Comparison of ENCODE assay signal across 19 cellular contexts in genomic region chr1:68294354-68295066, GRCh38.
A peak's percentile ranks its signal among the peaks of the same experiment; 100 is the strongest.
DNase-seq lines count a peak whose midpoint lies in the region; ATAC-seq and TF ChIP-seq lines count a peak whose summit lies in the region.
"Had no signal": no experiment of that assay in that cellular context is flagged by ENCODE, and none has a peak within 500 bp of the region (broad histone marks: within the 10 kb centered on the region; RNA-seq: fewer than 3 reads in every experiment).

No MANE protein-coding gene starts in this region.

- H3K9me3 ChIP-seq in GM23248 (ENCODE audit: low read depth), result no peaks in the 10 kb centered on the region
- no peaks in the 10 kb centered on the region for H3K9me3 ChIP-seq in iPS-15b (ENCODE audit: control insufficient read depth, insufficient read depth, low read length)
- no peaks in the 10 kb centered on the region for H3K9me3 ChIP-seq in neural progenitor cell (ENCODE audit: low read depth)
- H3K9me3 ChIP-seq: pancreas, suprapubic skin had no signal

- H3K79me2 ChIP-seq in GM23248 (ENCODE audit: insufficient read depth) (no peaks in the 10 kb centered on the region), neural progenitor cell (ENCODE audit: low read depth) (no peaks in the 10 kb centered on the region)

- peak overlapping the region; percentile 53; the same call in 1 of the 2 replicates for H3K27ac ChIP-seq in GM23248
- H3K27ac ChIP-seq in neural progenitor cell, result peak overlapping the region; percentile 92
- H3K27ac ChIP-seq: pancreas, suprapubic skin had no signal

- TF ChIP-seq CTCF in brain (conservative IDR thresholded peaks at IDR 0.05) (no peak), neural progenitor cell (IDR thresholded peaks at IDR 0.05) (no peak), GM20000 (IDR thresholded peaks at IDR 0.05; ENCODE audit: extremely low read depth, missing control alignments) (no peak)

- H4K20me1 ChIP-seq in GM23248 (ENCODE audit: insufficient read depth), result no peaks in the 10 kb centered on the region
- no peaks in the 10 kb centered on the region for H4K20me1 ChIP-seq in neural progenitor cell (ENCODE audit: low read depth)

- H3K4me2 ChIP-seq in GM23248 (ENCODE audit: unreplicated experiment) (peak overlapping the region; percentile 98), neural progenitor cell (peak overlapping the region; percentile 79)

- no peak for DNase-seq in GM23248
- peak; percentile 32 for DNase-seq in neural progenitor cell (ENCODE audit: low spot score)
- no peak for DNase-seq in GM20000 (ENCODE audit: low spot score)
- no peak for DNase-seq in C1 segment of cervical spinal cord (lab: John Stamatoyannopoulos, UW)
- DNase-seq: activated CD4-positive, alpha-beta T cell treated with anti-CD3 and anti-CD28 coated beads for 4 hours; activated naive CD8-positive, alpha-beta T cell treated with anti-CD3 and anti-CD28 coated beads, Interleukin-2, amount 50 U/mL, for 24 hours; effector CD4-positive, alpha-beta T cell; MM.1S; NCI-H2171; NCI-H526; pancreas had no signal

- peak overlapping the region; percentile 71 for H3K4me3 ChIP-seq in GM23248
- H3K4me3 ChIP-seq in iPS-15b (ENCODE audit: low read depth, low read length), result peak overlapping the region; percentile 31
- peak overlapping the region; percentile 29 for H3K4me3 ChIP-seq in neural progenitor cell
- H3K4me3 ChIP-seq: K562, pancreas, suprapubic skin had no signal

- peak overlapping the region; percentile 96 for H2AFZ ChIP-seq in GM23248
- no peak overlapping the region for H2AFZ ChIP-seq in neural progenitor cell (replicated peaks)

- no peaks in the 10 kb centered on the region for H3K36me3 ChIP-seq in GM23248 (ENCODE audit: low read depth)
- H3K36me3 ChIP-seq in iPS-15b (ENCODE audit: control insufficient read depth, insufficient read depth, low read length), result no peaks in the 10 kb centered on the region
- H3K36me3 ChIP-seq in neural progenitor cell, result no peaks in the 10 kb centered on the region
- H3K36me3 ChIP-seq: pancreas, suprapubic skin had no signal

- H3K27ac Mint-ChIP-seq in brain, result peak overlapping the region in 4 of 5 experiments; percentile 35 to 99 (median 95)
- H3K27ac Mint-ChIP-seq in neural progenitor cell, result peak overlapping the region; percentile 100
- H3K27ac Mint-ChIP-seq: activated naive CD8-positive, alpha-beta T cell treated with anti-CD3 and anti-CD28 coated beads, Interleukin-2, amount 50 U/mL, for 24 hours; stimulated activated effector memory CD8-positive, alpha-beta T cell treated with anti-CD3 and anti-CD28 coated beads, Interleukin-12 subunit alpha, Interleukin-12 subunit beta, amount 100 ng/mL, for 72 hours had no signal

- H3K4me3 Mint-ChIP-seq in brain, result peak overlapping the region in 4 of 5 experiments; percentile 58 to 85 (median 76)
- H3K4me3 Mint-ChIP-seq in neural progenitor cell, result peak overlapping the region; percentile 84
- H3K4me3 Mint-ChIP-seq: activated naive CD8-positive, alpha-beta T cell treated with anti-CD3 and anti-CD28 coated beads, Interleukin-2, amount 50 U/mL, for 24 hours; stimulated activated effector memory CD8-positive, alpha-beta T cell treated with anti-CD3 and anti-CD28 coated beads, Interleukin-12 subunit alpha, Interleukin-12 subunit beta, amount 100 ng/mL, for 72 hours had no signal

- in situ Hi-C loops in GM23248 (cut with MboI), result no loop called here

- peaks cover 0 to 6% (median 0%) of the 10 kb centered on the region in 5 experiments for H3K9me3 Mint-ChIP-seq in brain
- H3K9me3 Mint-ChIP-seq in neural progenitor cell, result peaks cover 8% of the 10 kb centered on the region
- H3K9me3 Mint-ChIP-seq: activated naive CD8-positive, alpha-beta T cell treated with anti-CD3 and anti-CD28 coated beads, Interleukin-2, amount 50 U/mL, for 24 hours; stimulated activated effector memory CD8-positive, alpha-beta T cell treated with anti-CD3 and anti-CD28 coated beads, Interleukin-12 subunit alpha, Interleukin-12 subunit beta, amount 100 ng/mL, for 72 hours had no signal

- no peaks in the 10 kb centered on the region for H3K36me3 Mint-ChIP-seq in brain
- no peaks in the 10 kb centered on the region for H3K36me3 Mint-ChIP-seq in neural progenitor cell
- H3K36me3 Mint-ChIP-seq: CD14-positive monocyte; stimulated activated effector memory CD8-positive, alpha-beta T cell treated with anti-CD3 and anti-CD28 coated beads, Interleukin-12 subunit alpha, Interleukin-12 subunit beta, amount 100 ng/mL, for 72 hours had no signal

- no peaks in the 10 kb centered on the region for H3K9me2 ChIP-seq in GM23248 (ENCODE audit: insufficient read depth)

- no peaks in the 10 kb centered on the region for H3K27me3 ChIP-seq in GM23248 (replicated peaks; ENCODE audit: insufficient read depth)
- H3K27me3 ChIP-seq in iPS-15b (ENCODE audit: control insufficient read depth, insufficient read depth, low read length), result peaks cover 83% of the 10 kb centered on the region
- H3K27me3 ChIP-seq in neural progenitor cell, result no peaks in the 10 kb centered on the region
- H3K27me3 ChIP-seq: pancreas, suprapubic skin had no signal

- WGBS in GM23248 (ENCODE audit: low coverage in 1 of 2, low lambda C conversion rate in 2 of 2, missing lambda C conversion rate in 2 of 2), 2 experiments, result 90 to 92% methylated on average over 17 of the region's 17 CpGs

- H3K27me3 Mint-ChIP-seq in brain (peaks cover 42% of the 10 kb centered on the region), neural progenitor cell (ENCODE audit: insufficient read depth, low read depth) (peaks cover 16% of the 10 kb centered on the region)
- H3K27me3 Mint-ChIP-seq: activated naive CD8-positive, alpha-beta T cell treated with anti-CD3 and anti-CD28 coated beads, Interleukin-2, amount 50 U/mL, for 24 hours had no signal

- H3K4me1 Mint-ChIP-seq in brain, result peaks cover 58% of the 10 kb centered on the region
- peaks cover 83% of the 10 kb centered on the region for H3K4me1 Mint-ChIP-seq in neural progenitor cell
- H3K4me1 Mint-ChIP-seq: activated naive CD8-positive, alpha-beta T cell treated with anti-CD3 and anti-CD28 coated beads, Interleukin-2, amount 50 U/mL, for 24 hours; stimulated activated effector memory CD8-positive, alpha-beta T cell treated with anti-CD3 and anti-CD28 coated beads, Interleukin-12 subunit alpha, Interleukin-12 subunit beta, amount 100 ng/mL, for 72 hours had no signal

- peaks cover 11% of the 10 kb centered on the region for H3F3A ChIP-seq in GM23248 (ENCODE audit: insufficient read depth)
- peaks cover 54% of the 10 kb centered on the region for H3F3A ChIP-seq in neural progenitor cell (ENCODE audit: low read depth)

- H3K4me1 ChIP-seq in GM23248 (ENCODE audit: insufficient read depth) (peaks cover 27% of the 10 kb centered on the region), iPS-15b (ENCODE audit: control insufficient read depth, insufficient read depth, low read length) (peaks cover 17% of the 10 kb centered on the region), neural progenitor cell (peaks cover 70% of the 10 kb centered on the region)

- no peak for ATAC-seq in GM18870 (IDR thresholded peaks at IDR 0.05; ENCODE audit: unreplicated experiment)
- ATAC-seq in GM18873 (IDR thresholded peaks at IDR 0.05; ENCODE audit: low FRiP score, unreplicated experiment), result no peak
- ATAC-seq: activated naive CD8-positive, alpha-beta T cell treated with anti-CD3 and anti-CD28 coated beads, Interleukin-2, amount 50 U/mL, for 24 hours; K562; stimulated activated effector memory CD8-positive, alpha-beta T cell treated with anti-CD3 and anti-CD28 coated beads, Interleukin-12 subunit alpha, Interleukin-12 subunit beta, amount 100 ng/mL, for 72 hours had no signal

- H3K9ac ChIP-seq in GM23248, result no peak overlapping the region
- no peak overlapping the region for H3K9ac ChIP-seq in iPS-15b (ENCODE audit: low read depth, low read length)
- no peak overlapping the region for H3K9ac ChIP-seq in neural progenitor cell
